Comparison of ENCODE assay signal across 1 cellular context in genomic region chr17:44797809-44798208, GRCh38.
TF ChIP-seq lines count a peak whose summit lies in the region.

No MANE protein-coding gene starts in this region.

TF ChIP-seq in IMR-90, 13 proteins besides CTCF, POLR2A, EP300 and RAD21:
- no peak for TF ChIP-seq SMC3 (IDR thresholded peaks at IDR 0.05; ENCODE audit: low read depth, low read length)
- TF ChIP-seq BHLHE40 (IDR thresholded peaks at IDR 0.05; ENCODE audit: low read depth, low read length), result 0 out of 2 replicates have a peak, but pooled peaks have one; percentile 11
